Comparison of ENCODE assay signal across 21 cellular contexts in the genomic region with DNA sequence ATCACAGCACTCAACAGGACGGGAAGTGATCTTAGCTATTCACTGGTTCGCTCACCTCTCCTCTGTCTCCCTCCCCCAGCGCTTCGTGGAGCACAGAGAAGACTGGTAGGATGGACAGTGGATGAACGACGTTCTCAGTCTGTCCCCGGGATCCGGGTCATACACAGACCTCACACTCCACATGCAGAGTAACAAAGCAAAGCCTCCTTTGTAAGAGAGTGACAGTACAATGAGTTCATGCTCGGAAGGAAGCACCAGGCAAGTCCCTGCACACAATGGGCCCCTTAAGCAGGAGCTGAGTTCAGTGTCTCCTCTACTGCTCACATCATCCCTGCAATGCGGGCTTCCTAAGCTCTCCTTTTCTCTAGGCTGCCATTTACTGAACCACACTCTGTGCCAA.
DNase-seq lines count a peak whose midpoint lies in the region; ATAC-seq and TF ChIP-seq lines count a peak whose summit lies in the region.
"Had no signal": no experiment of that assay in that cellular context is flagged by ENCODE, and none has a peak within 500 bp of the region (broad histone marks: within the 10 kb centered on the region; RNA-seq: fewer than 3 reads in every experiment).

No MANE protein-coding gene starts in this region.

- no peak for DNase-seq in Panc1 (ENCODE audit: low read depth, low spot score)
- peak; percentile 19 for DNase-seq in inferior parietal cortex (ENCODE audit: extremely low spot score)
- DNase-seq in neural crest cell (ENCODE audit: low read depth, low spot score), result no peak
- DNase-seq in sigmoid colon, result peak; percentile 33
- DNase-seq in stimulated activated CD4-positive, alpha-beta T cell treated with anti-CD3 and anti-CD28 coated beads, Interleukin-2, amount 100 ng/mL, for 24 hours, result no peak
- DNase-seq in SW 1271 (lab: John Stamatoyannopoulos, UW), result no peak
- DNase-seq: Calu3; CD8-positive, alpha-beta T cell; H9; KG1; MV-4-11; NCI-H187; NCI-H2227 treated with DMSO at 0.1 percent for 48 hours; NCI-H510A treated with DMSO at 0.1 percent for 48 hours; NCI-H774; OCI-M1; SHP77 had no signal

- no peaks in the 10 kb centered on the region for H3K27me3 Mint-ChIP-seq in neural crest cell (ENCODE audit: low read depth)

- TF ChIP-seq CTCF in Panc1 (IDR thresholded peaks at IDR 0.05) (no peak), neural crest cell (conservative IDR thresholded peaks at IDR 0.05) (no peak), sigmoid colon (IDR thresholded peaks at IDR 0.05) (no peak)

- TF ChIP-seq POLR2A in sigmoid colon (IDR thresholded peaks at IDR 0.05), result no peak

- no TSS peak for BruUV-seq in Panc1 (replicated peaks; lab: Mats Ljungman, UMichigan)

- CTCF ChIA-PET in Panc1 (lab: Charles Lee), result interaction anchor here (0.6 to 0.7 kb wide), 2 partner anchors 146 to 399 kb away, joined by 3 read pairs; no protein-coding TSS in a partner anchor

- no peak for TF ChIP-seq EP300 in sigmoid colon (IDR thresholded peaks at IDR 0.05)

- H3K9me3 ChIP-seq in Panc1 (ENCODE audit: control insufficient read depth, insufficient read depth, low read depth, low read length) (no peaks in the 10 kb centered on the region), sigmoid colon (no peaks in the 10 kb centered on the region)
- H3K9me3 ChIP-seq: BLaER1 treated with 17β-estradiol and CSF1 and Interleukin-3, amounts not matched to agents 10 nM and 100 nM had no signal

- H3K27me3 ChIP-seq in Panc1 (ENCODE audit: control insufficient read depth, insufficient read depth, low read length), result no peaks in the 10 kb centered on the region
- H3K27me3 ChIP-seq in sigmoid colon, result peaks cover 7 to 89% (median 35%) of the 10 kb centered on the region in 3 donors

- H3K4me3 ChIP-seq in Panc1 (ENCODE audit: low read depth in 2 of 2, low read length in 2 of 2), result no peak overlapping the region
- H3K4me3 ChIP-seq in sigmoid colon, result no peak overlapping the region
- H3K4me3 ChIP-seq: BLaER1 treated with 17β-estradiol and CSF1 and Interleukin-3, amounts not matched to agents 10 nM and 100 nM; GM12878 had no signal

- H3K4me1 Mint-ChIP-seq in neural crest cell, result peaks cover 64% of the 10 kb centered on the region

- H3K4me3 Mint-ChIP-seq in neural crest cell, result peak overlapping the region; percentile 49
- H3K4me3 Mint-ChIP-seq: CD8-positive, alpha-beta T cell; H9 had no signal

- H3K36me3 ChIP-seq in Panc1 (ENCODE audit: control insufficient read depth, insufficient read depth, low read length) (no peaks in the 10 kb centered on the region), sigmoid colon (no peaks in the 10 kb centered on the region)
- H3K36me3 ChIP-seq: BLaER1 treated with 17β-estradiol and CSF1 and Interleukin-3, amounts not matched to agents 10 nM and 100 nM had no signal

- intact Hi-C loops in Panc1 (cut with micrococcal nuclease; ENCODE audit: unreplicated experiment) (no loop called here), sigmoid colon (cut with DNase I) (no loop called here)

- H3K27ac Mint-ChIP-seq in neural crest cell (ENCODE audit: unreplicated experiment), result peak overlapping the region; percentile 64
- H3K27ac Mint-ChIP-seq: CD8-positive, alpha-beta T cell had no signal

- H3K4me1 ChIP-seq in Panc1 (ENCODE audit: control insufficient read depth, insufficient read depth, low read length) (no peaks in the 10 kb centered on the region), sigmoid colon (no peaks in the 10 kb centered on the region)

- ATAC-seq in Panc1 (peak; percentile 45; the same call in 1 of the 2 replicates), GM21447 (IDR thresholded peaks at IDR 0.05; ENCODE audit: unreplicated experiment) (no peak)
- ATAC-seq: CD8-positive, alpha-beta T cell; GM12878; HepG2 had no signal

- in situ Hi-C loops in Panc1 (cut with HindIII; ENCODE audit: low pct_unique_long_range_greater_than_20kb, low sequenced_read_pairs), result no loop called here

- H3K9me3 Mint-ChIP-seq in neural crest cell, result no peaks in the 10 kb centered on the region
- H3K9me3 Mint-ChIP-seq: CD8-positive, alpha-beta T cell; H9 had no signal

- POLR2A ChIA-PET in Panc1 (lab: Charles Lee), result interaction anchor here (0.6 kb wide), 1 partner anchor 345 kb away, joined by 4 read pairs; no protein-coding TSS in a partner anchor

- H3K27ac ChIP-seq in Panc1 (ENCODE audit: low read length), result no peak overlapping the region
- no peak overlapping the region for H3K27ac ChIP-seq in sigmoid colon
- H3K27ac ChIP-seq: BLaER1 treated with 17β-estradiol and CSF1 and Interleukin-3, amounts not matched to agents 10 nM and 100 nM had no signal

- 67 to 79% methylated on average over 10 of the region's 10 CpGs for WGBS in sigmoid colon, 2 donors

- no peaks in the 10 kb centered on the region for H3K36me3 Mint-ChIP-seq in neural crest cell (ENCODE audit: low read depth)
- H3K36me3 Mint-ChIP-seq: CD8-positive, alpha-beta T cell had no signal

Comparison
In these comparisons a context has a peak if more than half of its experiments do, and no peak if none do; other contexts are left out.
1. DNase-seq: peak in inferior parietal cortex (single experiment) and sigmoid colon (single experiment); none in Panc1 (single experiment), neural crest cell (single experiment), stimulated activated CD4-positive, alpha-beta T cell treated with anti-CD3 and anti-CD28 coated beads, Interleukin-2, amount 100 ng/mL, for 24 hours (0 of 2) and SW 1271 (0 of 2).